ENCODE assay signal across 10 cellular contexts in the genomic region with DNA sequence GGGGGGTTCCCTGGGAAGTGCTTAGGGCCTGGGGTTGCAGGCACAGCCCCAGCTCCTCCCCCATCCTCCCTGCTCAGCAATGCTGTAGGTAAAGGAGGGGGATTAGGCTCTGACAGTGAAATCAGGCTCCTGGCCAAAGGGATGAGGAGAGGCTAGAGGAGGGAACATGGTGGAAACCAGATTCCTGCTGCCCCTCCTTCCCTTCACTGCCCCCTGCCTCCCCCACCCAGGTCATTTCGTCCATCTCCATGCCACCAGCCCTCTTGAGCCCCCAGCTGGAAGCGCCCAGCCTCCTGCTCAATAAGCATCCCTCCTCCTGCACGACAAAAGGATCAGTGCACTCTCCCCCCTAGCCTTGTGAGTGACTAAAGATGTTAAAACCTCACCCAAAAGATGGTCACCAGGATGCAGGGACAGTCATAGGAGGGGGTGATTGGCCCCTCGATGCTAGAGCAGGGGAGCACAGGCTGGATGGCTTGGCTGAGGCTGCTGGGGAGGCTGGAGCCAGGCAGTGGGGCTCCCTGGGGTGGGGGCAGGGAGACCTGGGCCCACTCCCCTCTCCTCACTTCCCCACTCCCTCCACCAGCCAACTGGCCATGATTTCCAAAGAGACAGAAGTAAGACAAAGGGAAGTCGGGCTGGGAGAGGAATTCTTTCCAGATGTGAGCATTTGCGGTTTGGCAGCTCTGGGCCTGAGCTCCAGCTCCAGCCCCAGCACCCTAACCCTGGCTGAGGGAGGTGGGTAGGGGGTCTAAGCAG. TPM values are rescaled to one million over a fixed set of nuclear protein-coding genes. Genes with fewer than 3 reads are reported as not detected.
DNase-seq lines count a peak whose midpoint lies in the region; ATAC-seq, FAIRE-seq and TF ChIP-seq lines count a peak whose summit lies in the region.
"Had no signal": no experiment of that assay in that cellular context is flagged by ENCODE, and none has a peak within 500 bp of the region (broad histone marks: within the 10 kb centered on the region; RNA-seq: fewer than 3 reads in every experiment).

No MANE protein-coding gene starts in this region.

- DNase-seq in astrocyte (ENCODE audit: low read depth) (no peak), ACHN (no peak), A172 (ENCODE audit: low spot score) (no peak)
- DNase-seq: activated naive CD4-positive, alpha-beta T cell treated with anti-CD3 and anti-CD28 coated beads for 36 hours; GF-D8; NCI-H2081 had no signal

- H2AFZ ChIP-seq in astrocyte (ENCODE audit: low read depth, low read length) (no peak overlapping the region), neuron (ENCODE audit: low read depth, low read length) (no peak overlapping the region)

- H3K36me3 Mint-ChIP-seq in astrocyte (ENCODE audit: low read depth, unreplicated experiment), result peaks cover 2% of the 10 kb centered on the region

- H3K4me1 Mint-ChIP-seq in astrocyte (ENCODE audit: low read depth, unreplicated experiment), result peaks cover 44% of the 10 kb centered on the region

- H3K9ac ChIP-seq in astrocyte (ENCODE audit: low read length), result no peak overlapping the region
- H3K9ac ChIP-seq: parathyroid adenoma had no signal

- H3K4me1 ChIP-seq in astrocyte (ENCODE audit: insufficient read depth, low read length), result peaks cover 74% of the 10 kb centered on the region
- H3K4me1 ChIP-seq in neuron (ENCODE audit: insufficient read depth, low read length), result peaks cover 72% of the 10 kb centered on the region

- H3K27me3 Mint-ChIP-seq in astrocyte (ENCODE audit: low read depth, unreplicated experiment), result no peaks in the 10 kb centered on the region

- H3K36me3 ChIP-seq in astrocyte (ENCODE audit: insufficient read depth, low read length) (no peaks in the 10 kb centered on the region), neuron (ENCODE audit: insufficient read depth, low read length) (no peaks in the 10 kb centered on the region)

- H3K27me3 ChIP-seq in astrocyte (ENCODE audit: insufficient read depth, low read length) (peaks cover 3% of the 10 kb centered on the region), neuron (ENCODE audit: insufficient read depth, low read length) (no peaks in the 10 kb centered on the region)

- H3K79me2 ChIP-seq in astrocyte (ENCODE audit: insufficient read depth, low read length), result no peaks in the 10 kb centered on the region
- H3K79me2 ChIP-seq: parathyroid adenoma had no signal

- peak overlapping the region; percentile 97 for H3K27ac Mint-ChIP-seq in astrocyte (ENCODE audit: unreplicated experiment)
- H3K27ac Mint-ChIP-seq: activated naive CD4-positive, alpha-beta T cell treated with anti-CD3 and anti-CD28 coated beads for 36 hours had no signal

- peak; percentile 77 for FAIRE-seq in G401.6 (lab: Jason Lieb, UNC)
- FAIRE-seq in astrocyte (lab: Jason Lieb, UNC), result no peak

- H3K9me3 Mint-ChIP-seq in astrocyte (ENCODE audit: unreplicated experiment), result no peaks in the 10 kb centered on the region
- H3K9me3 Mint-ChIP-seq: activated naive CD4-positive, alpha-beta T cell treated with anti-CD3 and anti-CD28 coated beads for 36 hours had no signal

- H3K4me2 ChIP-seq in astrocyte (ENCODE audit: low read length), result peak overlapping the region; percentile 37

- H3K9me3 ChIP-seq in astrocyte (ENCODE audit: insufficient read depth, low read depth, low read length) (no peaks in the 10 kb centered on the region), neuron (ENCODE audit: low read length) (no peaks in the 10 kb centered on the region)

- H4K20me1 ChIP-seq in astrocyte (ENCODE audit: insufficient read depth, low read length), result no peaks in the 10 kb centered on the region

- in situ Hi-C loops in ACHN (cut with HindIII; ENCODE audit: low pct_ligation_motif_present, low pct_unique_long_range_greater_than_20kb, low sequenced_read_pairs), result no loop called here

- H3K4me3 Mint-ChIP-seq in astrocyte (ENCODE audit: unreplicated experiment), result peak overlapping the region; percentile 50

- no peak for ATAC-seq in GM19467 (IDR thresholded peaks at IDR 0.05; ENCODE audit: unreplicated experiment)

- H3K4me3 ChIP-seq in astrocyte (ENCODE audit: insufficient read depth, low read depth, low read length) (no peak overlapping the region), neuron (ENCODE audit: low read length) (peak overlapping the region; percentile 10)

- no peak for TF ChIP-seq CTCF in astrocyte (IDR thresholded peaks at IDR 0.05; ENCODE audit: insufficient read depth, low read depth, low read length)

- H3K27ac ChIP-seq in astrocyte (ENCODE audit: low read depth, low read length), result no peak overlapping the region

RNA-seq across cellular contexts. Expression of a gene that starts 2.3 kb away (rescaled TPM):
- 278 and 339 TPM in 2 replicates for total RNA-seq in astrocyte
- total RNA-seq in A172 (2014; rRNA removed; shearing (Covaris generic)), result 5.4 and 6.3 TPM in 2 replicates

RNA-seq across cellular contexts. Expression of a gene that starts 20.6 kb away (rescaled TPM):
- 9.9 and 11.1 TPM in 2 replicates for total RNA-seq in astrocyte
- 4.9 and 5.7 TPM in 2 replicates for total RNA-seq in A172 (2014; rRNA removed; shearing (Covaris generic))

RNA-seq across cellular contexts. Expression of a gene that starts 20.9 kb away (rescaled TPM):
- 30.1 and 33.4 TPM in 2 replicates for total RNA-seq in astrocyte
- total RNA-seq in A172 (2014; rRNA removed; shearing (Covaris generic)), result 18.9 and 25.6 TPM in 2 replicates

RNA-seq across cellular contexts. Expression of a gene that starts 30.5 kb away (rescaled TPM):
- total RNA-seq in astrocyte, result 280 and 310 TPM in 2 replicates
- 60.4 and 105 TPM in 2 replicates for total RNA-seq in A172 (2014; rRNA removed; shearing (Covaris generic))
- total RNA-seq: activated naive CD4-positive, alpha-beta T cell treated with anti-CD3 and anti-CD28 coated beads for 36 hours had no signal

RNA-seq across cellular contexts. Expression of a gene that starts 33.2 kb away (rescaled TPM):
- total RNA-seq in astrocyte, result 37.4 and 46.5 TPM in 2 replicates
- total RNA-seq in A172 (2014; rRNA removed; shearing (Covaris generic)), result 133 and 138 TPM in 2 replicates

Comparison
In these comparisons a context has a peak if more than half of its experiments do, and no peak if none do; other contexts are left out.
1. RNA of a gene that starts 2.3 kb away (total RNA-seq): 278 to 339 TPM in astrocyte; 5.4 to 6.3 TPM in A172; every median in the first group is over 10 times any median in the second.